Comparison of ENCODE assay signal across 27 cellular contexts in the genomic region with DNA sequence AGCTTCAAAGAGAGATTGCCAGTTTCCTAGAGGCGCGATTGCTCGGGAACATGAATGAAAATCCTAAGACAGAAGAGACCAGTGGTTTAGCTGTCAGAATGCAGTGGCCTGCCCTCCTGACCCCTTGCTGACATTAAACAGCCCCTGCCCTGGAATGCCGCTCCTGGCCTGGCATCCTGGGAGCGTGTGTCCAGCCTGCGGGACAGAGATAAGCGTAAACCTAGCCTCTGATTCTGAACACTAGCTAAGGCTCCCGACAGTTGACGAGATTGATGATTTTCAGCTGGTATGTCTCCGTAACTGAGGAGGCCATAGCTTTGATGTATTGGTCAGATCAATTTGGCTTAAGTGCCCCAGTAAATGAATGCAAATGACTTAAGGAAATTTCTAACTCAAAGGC.
DNase-seq lines count a peak whose midpoint lies in the region; ATAC-seq and TF ChIP-seq lines count a peak whose summit lies in the region.
"Had no signal": no experiment of that assay in that cellular context is flagged by ENCODE, and none has a peak within 500 bp of the region (broad histone marks: within the 10 kb centered on the region; RNA-seq: fewer than 3 reads in every experiment).

No MANE protein-coding gene starts in this region.

- H3K79me1 ChIP-seq in mesenchymal stem cell (replicated peaks; ENCODE audit: low read length, poor library complexity, severe bottlenecking), result no peaks in the 10 kb centered on the region

- no peak overlapping the region for H3K14ac ChIP-seq in mesenchymal stem cell (ENCODE audit: low read length in 2 of 2)

- H3K9me3 ChIP-seq in HUES48 (ENCODE audit: control insufficient read depth, insufficient read depth, low read length) (no peaks in the 10 kb centered on the region; the same call in 1 of the 2 replicates), mesenchymal stem cell (ENCODE audit: control insufficient read depth, low read length) (no peaks in the 10 kb centered on the region), heart right ventricle (no peaks in the 10 kb centered on the region), mucosa of descending colon (no peaks in the 10 kb centered on the region)
- H3K9me3 ChIP-seq: gastrocnemius medialis had no signal

- peaks cover 3% of the 10 kb centered on the region for H3K27me3 Mint-ChIP-seq in brain
- H3K27me3 Mint-ChIP-seq: activated CD4-positive, alpha-beta memory T cell treated with anti-CD3 and anti-CD28 coated beads for 36 hours; CD8-positive, alpha-beta memory T cell had no signal

- H3K23ac ChIP-seq in mesenchymal stem cell (ENCODE audit: low read length in 2 of 2), result no peak overlapping the region

- H3K4me3 ChIP-seq in HUES48 (ENCODE audit: low read depth, low read length), result no peak overlapping the region
- H3K4me3 ChIP-seq in mesenchymal stem cell (ENCODE audit: insufficient read depth in 1 of 2, low read depth in 1 of 2, low read length in 2 of 2), result no peak overlapping the region
- H3K4me3 ChIP-seq in heart right ventricle, result no peak overlapping the region
- H3K4me3 ChIP-seq in mucosa of descending colon, result no peak overlapping the region
- H3K4me3 ChIP-seq: gastrocnemius medialis had no signal

- no peak overlapping the region for H2BK15ac ChIP-seq in mesenchymal stem cell (ENCODE audit: low read depth, poor library complexity, severe bottlenecking)

- H2BK12ac ChIP-seq in mesenchymal stem cell (ENCODE audit: low read length in 2 of 2), result no peak overlapping the region

- WGBS in mesenchymal stem cell, result 11% methylated on average over 10 of the region's 10 CpGs
- WGBS in heart right ventricle, 2 donors, result 47 to 59% methylated on average over 10 of the region's 10 CpGs

- H3K36me3 Mint-ChIP-seq in brain, result no peaks in the 10 kb centered on the region
- H3K36me3 Mint-ChIP-seq: activated CD4-positive, alpha-beta memory T cell treated with anti-CD3 and anti-CD28 coated beads for 36 hours; CD8-positive, alpha-beta memory T cell; naive B cell had no signal

- H2AFZ ChIP-seq in mesenchymal stem cell (ENCODE audit: low read depth, low read length), result no peak overlapping the region

- no peak for TF ChIP-seq CTCF in brain (conservative IDR thresholded peaks at IDR 0.05)
- no peak for TF ChIP-seq CTCF in heart right ventricle (IDR thresholded peaks at IDR 0.05)
- no peak for TF ChIP-seq CTCF in mucosa of descending colon (IDR thresholded peaks at IDR 0.05)

- H4K8ac ChIP-seq in mesenchymal stem cell (ENCODE audit: low read length), result no peak overlapping the region

- H3K9ac ChIP-seq in HUES48 (ENCODE audit: low read depth, low read length), result no peak overlapping the region
- H3K9ac ChIP-seq in mesenchymal stem cell (ENCODE audit: low read length), result no peak overlapping the region

- H3K27ac ChIP-seq in HUES48 (ENCODE audit: low read depth, low read length) (peak overlapping the region; percentile 77), mesenchymal stem cell (ENCODE audit: low read length, poor library complexity, severe bottlenecking) (no peak overlapping the region), heart right ventricle (no peak overlapping the region)
- H3K27ac ChIP-seq: gastrocnemius medialis had no signal

- H3K36me3 ChIP-seq in HUES48 (ENCODE audit: control insufficient read depth, insufficient read depth, low read length) (no peaks in the 10 kb centered on the region), mesenchymal stem cell (ENCODE audit: control insufficient read depth in 1 of 2, insufficient read depth in 2 of 2, low read depth in 1 of 2, low read length in 2 of 2) (no peaks in the 10 kb centered on the region), heart right ventricle (no peaks in the 10 kb centered on the region), mucosa of descending colon (ENCODE audit: low read depth) (no peaks in the 10 kb centered on the region)
- H3K36me3 ChIP-seq: gastrocnemius medialis had no signal

- no peak overlapping the region for H3K18ac ChIP-seq in mesenchymal stem cell (ENCODE audit: low read depth in 1 of 2, low read length in 2 of 2)

- H4K91ac ChIP-seq in mesenchymal stem cell (ENCODE audit: low read length), result peak overlapping the region; percentile 15

- H3K27ac Mint-ChIP-seq in brain, result peak overlapping the region in 4 of 5 experiments; percentile 29 to 73 (median 60)
- H3K27ac Mint-ChIP-seq: activated CD4-positive, alpha-beta memory T cell treated with anti-CD3 and anti-CD28 coated beads for 36 hours; activated naive CD8-positive, alpha-beta T cell treated with anti-CD3 and anti-CD28 coated beads, Interleukin-2, amount 50 U/mL, for 24 hours; activated T-cell treated with anti-CD3 and anti-CD28 coated beads, Interleukin-2, amount 50 U/mL, for 72 hours; B cell; CD8-positive, alpha-beta memory T cell; naive B cell had no signal

- H3K4me1 Mint-ChIP-seq in brain, result peaks cover 46% of the 10 kb centered on the region
- H3K4me1 Mint-ChIP-seq: activated naive CD8-positive, alpha-beta T cell treated with anti-CD3 and anti-CD28 coated beads, Interleukin-2, amount 50 U/mL, for 24 hours; B cell; CD8-positive, alpha-beta memory T cell; naive B cell had no signal

- H2BK5ac ChIP-seq in mesenchymal stem cell (ENCODE audit: low read depth, low read length, poor library complexity, severe bottlenecking), result no peak overlapping the region

- peaks cover 28% of the 10 kb centered on the region for H3K4me1 ChIP-seq in HUES48 (ENCODE audit: control insufficient read depth, insufficient read depth, low read length)
- H3K4me1 ChIP-seq in mesenchymal stem cell (ENCODE audit: control insufficient read depth, insufficient read depth, low read depth, low read length), result peaks cover 1% of the 10 kb centered on the region
- H3K4me1 ChIP-seq in heart right ventricle, result no peaks in the 10 kb centered on the region
- H3K4me1 ChIP-seq in mucosa of descending colon (ENCODE audit: low read depth), result no peaks in the 10 kb centered on the region
- H3K4me1 ChIP-seq: gastrocnemius medialis had no signal

- ATAC-seq in heart right ventricle (no peak), mucosa of descending colon (no peak)
- ATAC-seq: activated naive CD8-positive, alpha-beta T cell treated with anti-CD3 and anti-CD28 coated beads, Interleukin-2, amount 50 U/mL, for 24 hours; activated T-cell treated with anti-CD3 and anti-CD28 coated beads, Interleukin-2, amount 50 U/mL, for 72 hours; gastrocnemius medialis; left cardiac atrium; PC-3 had no signal

- H3K4me3 Mint-ChIP-seq in brain, result peak overlapping the region in 2 of 5 experiments; percentile 31 to 66
- H3K4me3 Mint-ChIP-seq: activated CD4-positive, alpha-beta memory T cell treated with anti-CD3 and anti-CD28 coated beads for 36 hours; activated naive CD8-positive, alpha-beta T cell treated with anti-CD3 and anti-CD28 coated beads, Interleukin-2, amount 50 U/mL, for 24 hours; activated T-cell treated with anti-CD3 and anti-CD28 coated beads, Interleukin-2, amount 50 U/mL, for 72 hours; B cell; CD8-positive, alpha-beta memory T cell; naive B cell had no signal

- H3K4me2 ChIP-seq in mesenchymal stem cell (ENCODE audit: low read length, poor library complexity, severe bottlenecking), result no peak overlapping the region

- intact Hi-C loops in heart right ventricle (cut with DNase I), result no loop called here
- intact Hi-C loops in mucosa of descending colon (cut with DNase I, micrococcal nuclease), result no loop called here

- no peak overlapping the region for H2AK5ac ChIP-seq in mesenchymal stem cell (ENCODE audit: low read length, severe bottlenecking)

- H3K27me3 ChIP-seq in HUES48 (ENCODE audit: control insufficient read depth, insufficient read depth, low read length) (no peaks in the 10 kb centered on the region), mesenchymal stem cell (ENCODE audit: control insufficient read depth in 1 of 2, insufficient read depth in 1 of 2, low read length in 2 of 2) (peaks cover 0 to 10% of the 10 kb centered on the region in 2 experiments), heart right ventricle (peaks cover 0 to 6% (median 0%) of the 10 kb centered on the region in 7 donors)
- H3K27me3 ChIP-seq: gastrocnemius medialis had no signal

- DNase-seq in mesenchymal stem cell, result peak; percentile 23
- DNase-seq in retina, result peak; percentile 61
- no peak for DNase-seq in heart right ventricle
- DNase-seq in NCI-H510A (lab: John Stamatoyannopoulos, UW), result no peak
- DNase-seq in mucosa of descending colon, result no peak
- DNase-seq: activated CD4-positive, alpha-beta memory T cell treated with anti-CD3 and anti-CD28 coated beads for 36 hours; activated CD4-positive, CD25-positive, alpha-beta regulatory T cell treated with anti-CD3 and anti-CD28 coated beads, Interleukin-2, amount 50 U/mL, for 72 hours; activated naive CD4-positive, alpha-beta T cell; activated naive CD8-positive, alpha-beta T cell treated with anti-CD3 and anti-CD28 coated beads, Interleukin-2, amount 50 U/mL, for 24 hours; activated T-cell treated with anti-CD3 and anti-CD28 coated beads, Interleukin-2, amount 50 U/mL, for 72 hours; CD8-positive, alpha-beta memory T cell; dermis blood vessel endothelial cell; DMS 273 treated with DMSO at 0.1 percent for 48 hours; GOT3; Kasumi-1; left cardiac atrium; naive B cell; NCI-H1417 treated with DMSO at 0.1 percent for 48 hours; NCI-H2029 treated with DMSO at 0.1 percent for 48 hours; NCI-H524 treated with DMSO at 0.1 percent for 48 hours; NK-92 treated with Interleukin-12 subunit alpha and Interleukin-12 subunit beta, amount 100 ng/mL, for 24 hours; PC-3; stimulated activated naive CD4-positive, alpha-beta T cell had no signal

- no peak overlapping the region for H2BK120ac ChIP-seq in mesenchymal stem cell (ENCODE audit: low read depth, low read length)

- H3K9me3 Mint-ChIP-seq in brain, result peaks cover 0 to 5% (median 0%) of the 10 kb centered on the region in 5 experiments
- H3K9me3 Mint-ChIP-seq: activated CD4-positive, alpha-beta memory T cell treated with anti-CD3 and anti-CD28 coated beads for 36 hours; activated naive CD8-positive, alpha-beta T cell treated with anti-CD3 and anti-CD28 coated beads, Interleukin-2, amount 50 U/mL, for 24 hours; naive B cell had no signal

- H3K4ac ChIP-seq in mesenchymal stem cell (ENCODE audit: low read depth in 1 of 2, low read length in 2 of 2), result no peak overlapping the region

Comparison
In these comparisons a context has a peak if more than half of its experiments do, and no peak if none do; other contexts are left out.
1. DNase-seq: peak in mesenchymal stem cell (single experiment) and retina (single experiment); none in heart right ventricle (0 of 2), NCI-H510A (single experiment) and mucosa of descending colon (0 of 3).